In genomic region chr3:162141232-162141631, GRCh38 we compare ENCODE assay signal across 20 cellular contexts.
DNase-seq lines count a peak whose midpoint lies in the region; ATAC-seq and FAIRE-seq lines count a peak whose summit lies in the region.
"Had no signal": no experiment of that assay in that cellular context is flagged by ENCODE, and none has a peak within 500 bp of the region (broad histone marks: within the 10 kb centered on the region; RNA-seq: fewer than 3 reads in every experiment).

No MANE protein-coding gene starts in this region.

- ATAC-seq in GM21447 (IDR thresholded peaks at IDR 0.05; ENCODE audit: unreplicated experiment): no peak
- ATAC-seq: T-cell had no signal

- in situ Hi-C loops in ACHN (cut with HindIII; ENCODE audit: low pct_ligation_motif_present, low pct_unique_long_range_greater_than_20kb, low sequenced_read_pairs): no loop called here

- DNase-seq in ACHN: peak; percentile 37
- DNase-seq in HT1080 (ENCODE audit: low read depth): peak; percentile 54
- DNase-seq in astrocyte of the hippocampus (ENCODE audit: low read depth, low spot score): peak; percentile 59
- peak; percentile 44 for DNase-seq in glomerular visceral epithelial cell (ENCODE audit: extremely low spot score)
- no peak for DNase-seq in HTR-8/SVneo (ENCODE audit: insufficient read length, low spot score)
- DNase-seq in NCI-H526 (lab: John Stamatoyannopoulos, UW): no peak
- DNase-seq in NCI-H1048 (lab: John Stamatoyannopoulos, UW): no peak
- DNase-seq: activated CD4-positive, CD25-positive, alpha-beta regulatory T cell; activated naive CD8-positive, alpha-beta T cell treated with anti-CD3 and anti-CD28 coated beads, Interleukin-2, amount 10 ng/mL, durations not matched to agents 7 days and 5 days; colonic mucosa; DMS 273 treated with DMSO at 0.1 percent for 48 hours; esophagus squamous epithelium; KG1; NCI-H1694 treated with DMSO at 0.1 percent for 48 hours; NCI-H524; sigmoid colon; stimulated activated naive CD4-positive, alpha-beta T cell treated with Interleukin-2 at 50 U/mL for 16 hours; T-cell had no signal

- no peak for FAIRE-seq in HTR-8/SVneo (lab: Jason Lieb, UNC)
- FAIRE-seq: urothelium cell line had no signal

Comparison
In these comparisons a context has a peak if more than half of its experiments do, and no peak if none do; other contexts are left out.
1. DNase-seq: peak in ACHN (single experiment), HT1080 (single experiment), astrocyte of the hippocampus (single experiment) and glomerular visceral epithelial cell (single experiment); none in HTR-8/SVneo (single experiment), NCI-H526 (0 of 2) and NCI-H1048 (single experiment).